13 cellular contexts compared by ENCODE assay signal in genomic region chrY:13986373-13986772, GRCh38. TPM values are rescaled to one million over a fixed set of nuclear protein-coding genes. Genes with fewer than 3 reads are reported as not detected.
"Had no signal": no experiment of that assay in that cellular context is flagged by ENCODE, and none has a peak within 500 bp of the region (broad histone marks: within the 10 kb centered on the region; RNA-seq: fewer than 3 reads in every experiment).

TSS of gene VCY (minus strand) at chrY:13986473. CDS start at chrY:13986440, 33 bp downstream.

RNA-seq across cellular contexts. Expression of gene VCY, which starts in this region (rescaled TPM):
- total RNA-seq: activated B cell treated with CpG ODN at 0.5 μM for 24 hours; activated CD4-positive, alpha-beta memory T cell treated with anti-CD3 and anti-CD28 coated beads for 36 hours; activated CD4-positive, alpha-beta memory T cell treated with anti-CD3 and anti-CD28 coated beads, Interleukin-2, amount 10 ng/mL, durations not matched to agents 7 days and 5 days; activated CD4-positive, alpha-beta T cell treated with anti-CD3 and anti-CD28 coated beads for 36 hours; activated CD4-positive, alpha-beta T cell treated with anti-CD3 and anti-CD28 coated beads, Interleukin-2, amount 10 ng/mL, durations not matched to agents 24 days and 14 days; activated CD4-positive, alpha-beta T cell treated with anti-CD3 and anti-CD28 coated beads, Interleukin-2, amount 10 ng/mL, durations not matched to agents 7 days and 5 days; activated CD8-positive, alpha-beta memory T cell treated with anti-CD3 and anti-CD28 coated beads for 36 hours; activated CD8-positive, alpha-beta memory T cell treated with anti-CD3 and anti-CD28 coated beads, Interleukin-2, amount 10 ng/mL, durations not matched to agents 7 days and 5 days; activated CD8-positive, alpha-beta T cell treated with anti-CD3 and anti-CD28 coated beads for 36 hours; activated CD8-positive, alpha-beta T cell treated with anti-CD3 and anti-CD28 coated beads, Interleukin-2, amount 10 ng/mL, durations not matched to agents 7 days and 5 days; T-helper 1 cell treated with Interleukin-12 subunit alpha and Interleukin-12 subunit beta and Interleukin-4 antibody, amounts not matched to agents 30 ng/mL and 1 ng/mL, for 36 hours; T-helper 17 cell; T-helper 2 cell treated with Interferon-gamma antibody and Interleukin-4, amounts not matched to agents 100 ng/mL and 5 ng/mL, for 36 hours had no signal
